8 cellular contexts compared by ENCODE assay signal in genomic region chr2:231604685-231605606, GRCh38. TPM values are rescaled to one million over a fixed set of nuclear protein-coding genes. Genes with fewer than 3 reads are reported as not detected.
A peak's percentile ranks its signal among the peaks of the same experiment; 100 is the strongest.
DNase-seq lines count a peak whose midpoint lies in the region; ATAC-seq, FAIRE-seq and TF ChIP-seq lines count a peak whose summit lies in the region.

No MANE protein-coding gene starts in this region.

- peaks cover 30% of the 10 kb centered on the region for H3K4me1 Mint-ChIP-seq in WTC11

- H3K27ac Mint-ChIP-seq in WTC11 = peak overlapping the region; percentile 94

- H3K36me3 Mint-ChIP-seq in WTC11 = no peaks in the 10 kb centered on the region

- CTCF ChIA-PET in WTC11 (lab: Charles Lee) = interaction anchor here (0.6 to 2.7 kb wide), 15 partner anchors 9 to 112 kb away, joined by 3 to 16 read pairs (median 4); partner anchors contain the start of gene NMUR1

- no peaks in the 10 kb centered on the region for H3K36me3 ChIP-seq in bronchial epithelial cell (ENCODE audit: control insufficient read depth, insufficient read depth, low read length)

- peak overlapping the region; percentile 61 for H3K4me3 Mint-ChIP-seq in WTC11

- H3K27me3 ChIP-seq in bronchial epithelial cell (ENCODE audit: control insufficient read depth, insufficient read depth, low read length) = no peaks in the 10 kb centered on the region

- no peaks in the 10 kb centered on the region for H3K9me3 Mint-ChIP-seq in WTC11

- peak; percentile 96 for DNase-seq in A172 (ENCODE audit: low spot score)
- peak; percentile 88 for DNase-seq in NCI-H2171 treated with DMSO at 0.1 percent for 48 hours (lab: John Stamatoyannopoulos, UW)
- peak; percentile 99 for DNase-seq in WTC11 (ENCODE audit: low spot score)
- DNase-seq in bronchial epithelial cell (ENCODE audit: low read depth) = peak; percentile 85
- peak; percentile 99 for DNase-seq in inferior parietal cortex (ENCODE audit: extremely low spot score)
- peak; percentile 94 for DNase-seq in smooth muscle cell of the brain vasculature (ENCODE audit: low read depth, low spot score)

- no peaks in the 10 kb centered on the region for H3K27me3 Mint-ChIP-seq in WTC11 (ENCODE audit: low read depth)

- TF ChIP-seq CTCF in WTC11 (IDR thresholded peaks at IDR 0.05) = no peak
- no peak for TF ChIP-seq CTCF in bronchial epithelial cell (IDR thresholded peaks at IDR 0.05; ENCODE audit: insufficient read depth, low read length, severe bottlenecking)

- no peak for FAIRE-seq in bronchial epithelial cell (lab: Jason Lieb, UNC)

- ATAC-seq in GM18861 (IDR thresholded peaks at IDR 0.05; ENCODE audit: unreplicated experiment) (peak; percentile 76), HG03095 (IDR thresholded peaks at IDR 0.05; ENCODE audit: unreplicated experiment) (peak; percentile 74), WTC11 (peak; percentile 75)

- POLR2A ChIA-PET in WTC11 (lab: Charles Lee) = interaction anchor here (0.5 to 2.8 kb wide), 8 partner anchors 9 to 141 kb away, joined by 3 to 17 read pairs (median 4); partner anchors contain the start of genes NCL and PTMA

- peak overlapping the region; percentile 50 for H3K4me3 ChIP-seq in bronchial epithelial cell (ENCODE audit: low read depth, low read length)

TF ChIP-seq in WTC11, 78 proteins besides CTCF, POLR2A, EP300 and RAD21:
- no peak for TF ChIP-seq JAZF1 (CRISPR knock-in tag; IDR thresholded peaks at IDR 0.05)
- TF ChIP-seq MLX (CRISPR knock-in tag; IDR thresholded peaks at IDR 0.05) = no peak
- no peak for TF ChIP-seq EMX1 (CRISPR knock-in tag; IDR thresholded peaks at IDR 0.05)
- no peak for TF ChIP-seq PRDM15 (CRISPR knock-in tag; IDR thresholded peaks at IDR 0.05)
- no peak for TF ChIP-seq E2F5 (CRISPR knock-in tag; IDR thresholded peaks at IDR 0.05)
- no peak for TF ChIP-seq FOXJ3 (CRISPR knock-in tag; IDR thresholded peaks at IDR 0.05; ENCODE audit: borderline replicate concordance)
- TF ChIP-seq SP1 (CRISPR knock-in tag; conservative IDR thresholded peaks at IDR 0.05) = peak; percentile 3
- TF ChIP-seq ARID4B (CRISPR knock-in tag; IDR thresholded peaks at IDR 0.05; ENCODE audit: borderline replicate concordance) = 0 out of 2 replicates have a peak, but pooled peaks have one; percentile 15
- peak; percentile 82; the same call in 1 of the 2 replicates for TF ChIP-seq CREM (CRISPR knock-in tag; IDR thresholded peaks at IDR 0.05)
- no peak for TF ChIP-seq ZBTB43 (CRISPR knock-in tag; IDR thresholded peaks at IDR 0.05)
- TF ChIP-seq ZNF423 (CRISPR knock-in tag; IDR thresholded peaks at IDR 0.05) = peak; percentile 32; the same call in 1 of the 2 replicates

RNA-seq across cellular contexts. Expression of gene TEX44, which starts 12.3 kb away (rescaled TPM):
- total RNA-seq in A172 (2014; rRNA removed; shearing (Covaris generic)) = not detected in 2 replicates
- total RNA-seq in WTC11 (2021) = not detected in 3 replicates
- not detected in 2 replicates for total RNA-seq in bronchial epithelial cell

Comparison
In these comparisons a context has a peak if more than half of its experiments do, and no peak if none do; other contexts are left out.
1. Peak in every context shown above with its lines: DNase-seq, ATAC-seq and H3K4me3 ChIP-seq.